14 cellular contexts compared by ENCODE assay signal in the genomic region with DNA sequence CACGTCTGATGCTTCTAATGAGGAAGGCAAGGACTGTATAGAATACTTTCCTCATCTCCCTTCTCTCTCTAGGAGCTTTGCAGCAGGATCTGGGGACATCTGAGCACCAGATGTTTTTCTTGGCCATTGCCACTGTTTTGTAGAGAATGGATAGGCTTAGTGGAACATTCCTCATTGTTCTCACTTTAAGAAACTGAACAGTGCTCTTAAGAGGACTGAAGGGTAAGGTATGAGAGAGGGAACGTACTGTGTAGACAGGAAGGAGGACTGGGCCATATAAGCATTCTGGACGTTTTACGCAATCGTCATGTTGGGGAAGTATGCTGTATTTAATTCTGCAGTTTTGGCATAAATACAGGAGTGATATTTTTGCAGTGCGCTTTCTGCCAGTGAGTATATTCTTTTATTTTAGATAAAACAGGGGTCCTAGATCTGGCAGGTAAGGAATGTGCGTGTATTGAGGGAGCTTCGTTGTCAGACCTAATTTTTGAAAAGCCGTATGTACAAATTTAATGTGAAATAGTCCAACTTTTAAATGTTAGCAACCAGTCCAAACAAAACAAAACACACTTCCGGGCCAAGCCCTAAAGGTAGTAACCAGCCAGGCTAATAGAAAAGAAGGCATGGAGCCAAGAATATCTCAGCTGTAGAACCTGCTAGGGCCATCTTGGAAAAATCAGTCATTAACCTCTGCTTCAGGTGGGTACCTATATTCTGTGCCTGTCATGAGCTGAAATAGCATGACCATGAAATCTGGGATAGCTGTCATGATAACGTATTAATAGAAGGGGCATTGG.
DNase-seq lines count a peak whose midpoint lies in the region; ATAC-seq and TF ChIP-seq lines count a peak whose summit lies in the region.
"Had no signal": no experiment of that assay in that cellular context is flagged by ENCODE, and none has a peak within 500 bp of the region (broad histone marks: within the 10 kb centered on the region; RNA-seq: fewer than 3 reads in every experiment).

No MANE protein-coding gene starts in this region.

- ATAC-seq in natural killer cell: no peak
- ATAC-seq in natural killer cell treated with Interleukin-12 subunit alpha and Interleukin-12 subunit beta and Interleukin-15 and Interleukin-18, amount 100 ng/mL, for 72 hours: no peak
- ATAC-seq in right cardiac atrium: peak; percentile 91 to 96
- peak; percentile 74 for ATAC-seq in aorta (ENCODE audit: low FRiP score)
- ATAC-seq in HG02885 (IDR thresholded peaks at IDR 0.05; ENCODE audit: poor library complexity, unreplicated experiment): no peak
- no peak for ATAC-seq in HG03097 (IDR thresholded peaks at IDR 0.05; ENCODE audit: low FRiP score, unreplicated experiment)

- WGBS in right cardiac atrium: 58% methylated on average over 11 of the region's 11 CpGs
- 15 to 20% methylated on average over 11 of the region's 11 CpGs for WGBS in aorta, 2 donors

- intact Hi-C loops in natural killer cell (cut with micrococcal nuclease): loop anchor here (5.0 kb wide), 1 partner anchor 359 kb away; no protein-coding TSS in a partner anchor
- intact Hi-C loops in right cardiac atrium (cut with DNase I): loop anchor here in 2 of 4 donors (10.0 kb wide), 2 partner anchors 71 to 361 kb away; a partner anchor contains a TSS
- intact Hi-C loops in aorta (cut with DNase I): no loop called here

- no peaks in the 10 kb centered on the region for H3K9me3 Mint-ChIP-seq in natural killer cell
- H3K9me3 Mint-ChIP-seq in natural killer cell treated with Interleukin-12 subunit alpha and Interleukin-12 subunit beta and Interleukin-15 and Interleukin-18, amount 100 ng/mL, for 72 hours: no peaks in the 10 kb centered on the region

- H3K9me3 ChIP-seq in right cardiac atrium (ENCODE audit: control insufficient read depth, low read length) (no peaks in the 10 kb centered on the region), aorta (ENCODE audit: control insufficient read depth, low read length) (no peaks in the 10 kb centered on the region)

- TF ChIP-seq CTCF in natural killer cell (IDR thresholded peaks at IDR 0.05): no peak

- H3K27me3 Mint-ChIP-seq in natural killer cell (ENCODE audit: low read depth in 2 of 2): no peaks in the 10 kb centered on the region
- no peaks in the 10 kb centered on the region for H3K27me3 Mint-ChIP-seq in natural killer cell treated with Interleukin-12 subunit alpha and Interleukin-12 subunit beta and Interleukin-15 and Interleukin-18, amount 100 ng/mL, for 72 hours
- H3K27me3 Mint-ChIP-seq: B cell had no signal

- H3K36me3 Mint-ChIP-seq in natural killer cell: peaks cover 38% of the 10 kb centered on the region
- peaks cover 39% of the 10 kb centered on the region for H3K36me3 Mint-ChIP-seq in natural killer cell treated with Interleukin-12 subunit alpha and Interleukin-12 subunit beta and Interleukin-15 and Interleukin-18, amount 100 ng/mL, for 72 hours

- peak overlapping the region; percentile 44 to 62 for H3K27ac Mint-ChIP-seq in natural killer cell
- no peak overlapping the region for H3K27ac Mint-ChIP-seq in natural killer cell treated with Interleukin-12 subunit alpha and Interleukin-12 subunit beta and Interleukin-15 and Interleukin-18, amount 100 ng/mL, for 72 hours
- H3K27ac Mint-ChIP-seq: B cell had no signal

- H3K27ac ChIP-seq in cingulate gyrus (ENCODE audit: low read depth, low read length) (peak overlapping the region; percentile 4), right cardiac atrium (ENCODE audit: low read length) (no peak overlapping the region), aorta (ENCODE audit: low read depth in 1 of 2, low read length in 2 of 2) (peak overlapping the region; percentile 48 to 82)
- H3K27ac ChIP-seq: cardiac muscle cell had no signal

- H3K27me3 ChIP-seq in right cardiac atrium (ENCODE audit: control insufficient read depth, insufficient read depth) (no peaks in the 10 kb centered on the region), aorta (ENCODE audit: control insufficient read depth in 1 of 2, insufficient read depth in 2 of 2, low read length in 1 of 2) (no peaks in the 10 kb centered on the region)
- H3K27me3 ChIP-seq: cardiac muscle cell had no signal

- H3K4me3 ChIP-seq in right cardiac atrium (ENCODE audit: low read length) (no peak overlapping the region), aorta (ENCODE audit: low read length in 2 of 2) (no peak overlapping the region)
- H3K4me3 ChIP-seq: cardiac muscle cell had no signal

- H3K4me3 Mint-ChIP-seq in natural killer cell: no peak overlapping the region
- no peak overlapping the region for H3K4me3 Mint-ChIP-seq in natural killer cell treated with Interleukin-12 subunit alpha and Interleukin-12 subunit beta and Interleukin-15 and Interleukin-18, amount 100 ng/mL, for 72 hours
- H3K4me3 Mint-ChIP-seq: B cell had no signal

- peaks cover 12 to 13% of the 10 kb centered on the region in 2 donors for H3K4me1 Mint-ChIP-seq in natural killer cell
- H3K4me1 Mint-ChIP-seq in natural killer cell treated with Interleukin-12 subunit alpha and Interleukin-12 subunit beta and Interleukin-15 and Interleukin-18, amount 100 ng/mL, for 72 hours (ENCODE audit: low read depth in 2 of 2): peaks cover 13 to 20% of the 10 kb centered on the region in 2 donors
- H3K4me1 Mint-ChIP-seq: B cell had no signal

- H3K4me1 ChIP-seq in right cardiac atrium (ENCODE audit: control insufficient read depth, insufficient read depth, low read length) (no peaks in the 10 kb centered on the region), aorta (ENCODE audit: control insufficient read depth in 1 of 2, insufficient read depth in 2 of 2, low read length in 2 of 2) (peaks cover 2% of the 10 kb centered on the region in 2 donors)

- DNase-seq in natural killer cell (no peak), right cardiac atrium (no peak), aorta (no peak)
- no peak for DNase-seq in natural killer cell treated with Interleukin-12 subunit alpha and Interleukin-12 subunit beta and Interleukin-15 and Interleukin-18, amount 100 ng/mL, for 72 hours (ENCODE audit: low spot score)
- no peak for DNase-seq in activated CD8-positive, alpha-beta memory T cell treated with anti-CD3 and anti-CD28 coated beads, Interleukin-2, amount 50 U/mL, for 48 hours
- DNase-seq: activated T-cell treated with anti-CD3 and anti-CD28 coated beads for 4 hours, DMS79 treated with DMSO at 0.1 percent for 48 hours, NCI-H2081, occipital lobe had no signal

- H3K36me3 ChIP-seq in aorta (ENCODE audit: control insufficient read depth in 1 of 2, insufficient read depth in 2 of 2, low read length in 1 of 2): peaks cover 3 to 6% of the 10 kb centered on the region in 2 donors

Comparison
In these comparisons a context has a peak if more than half of its experiments do, and no peak if none do; other contexts are left out.
1. H3K27ac Mint-ChIP-seq: peak in natural killer cell (2 of 2); none in natural killer cell treated with Interleukin-12 subunit alpha and Interleukin-12 subunit beta and Interleukin-15 and Interleukin-18, amount 100 ng/mL, for 72 hours (0 of 2).
2. ATAC-seq: peak in right cardiac atrium (2 of 2) and aorta (single experiment); none in natural killer cell (0 of 3), natural killer cell treated with Interleukin-12 subunit alpha and Interleukin-12 subunit beta and Interleukin-15 and Interleukin-18, amount 100 ng/mL, for 72 hours (0 of 2), HG02885 (single experiment) and HG03097 (single experiment).